In the genomic region with DNA sequence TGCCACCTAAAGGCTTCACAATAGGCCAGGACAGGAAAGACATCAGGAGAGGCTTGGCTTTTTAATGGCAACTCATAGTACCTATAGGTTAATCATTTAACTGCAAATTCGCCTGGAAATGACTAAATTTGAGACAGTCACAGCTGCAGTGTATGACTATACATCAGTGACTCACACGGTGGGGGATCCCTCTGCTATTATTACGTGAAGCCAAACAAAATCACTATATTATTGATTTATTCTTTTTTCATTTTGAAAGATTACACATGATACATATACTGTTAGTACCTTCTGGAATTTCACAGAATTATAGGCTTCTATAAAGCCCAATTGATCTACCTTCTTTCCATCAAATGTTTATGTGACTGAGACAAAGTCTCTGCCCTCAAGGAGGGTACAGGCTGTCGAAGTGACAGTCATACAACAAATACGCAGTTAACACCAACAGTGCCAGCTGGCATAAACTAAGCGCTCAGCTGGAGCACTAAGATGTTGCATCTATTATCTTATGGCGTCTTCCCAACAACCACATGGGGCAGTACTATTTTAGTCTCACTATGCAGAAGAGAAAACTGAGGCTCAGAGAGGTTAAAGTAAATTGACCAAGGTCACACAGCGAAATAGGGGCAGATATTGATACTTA, we compare ENCODE assay signal across 8 cellular contexts.
DNase-seq lines count a peak whose midpoint lies in the region; ATAC-seq and TF ChIP-seq lines count a peak whose summit lies in the region.

No MANE protein-coding gene starts in this region.

- peaks cover 12% of the 10 kb centered on the region for H3K36me3 ChIP-seq in left ventricle myocardium inferior

- TF ChIP-seq CTCF in left ventricle myocardium inferior (IDR thresholded peaks at IDR 0.05; ENCODE audit: borderline replicate concordance): no peak

- intact Hi-C loops in left ventricle myocardium inferior (cut with micrococcal nuclease): no loop called here

- DNase-seq in NCI-H524 treated with DMSO at 0.1 percent for 48 hours (lab: John Stamatoyannopoulos, UW) (peak; percentile 20), left ventricle myocardium inferior (no peak), SW480 (ENCODE audit: low spot score) (no peak), NCI-H345 (lab: John Stamatoyannopoulos, UW) (no peak), medulla oblongata (ENCODE audit: extremely low spot score) (no peak)
- DNase-seq in activated CD8-positive, alpha-beta memory T cell treated with anti-CD3 and anti-CD28 coated beads, Interleukin-2, amount 50 U/mL, for 48 hours: no peak

- no peak overlapping the region for H3K4me3 ChIP-seq in left ventricle myocardium inferior

- no peaks in the 10 kb centered on the region for H3K9me3 ChIP-seq in left ventricle myocardium inferior (replicated peaks)

- ATAC-seq in GM18508 (IDR thresholded peaks at IDR 0.05; ENCODE audit: insufficient read depth, unreplicated experiment) (peak; percentile 97), GM21737 (IDR thresholded peaks at IDR 0.05; ENCODE audit: unreplicated experiment) (peak; percentile 83)

- no peaks in the 10 kb centered on the region for H3K27me3 ChIP-seq in left ventricle myocardium inferior (ENCODE audit: low read depth)

- H3K4me1 ChIP-seq in left ventricle myocardium inferior: peaks cover 38% of the 10 kb centered on the region

- peak overlapping the region; percentile 43 for H3K27ac ChIP-seq in left ventricle myocardium inferior (replicated peaks)
